1 cellular context compared by ENCODE assay signal in genomic region chr19:44690131-44690440, GRCh38.
TF ChIP-seq lines count a peak whose summit lies in the region.

No MANE protein-coding gene starts in this region.

TF ChIP-seq in IMR-90, 13 proteins besides CTCF, POLR2A, EP300 and RAD21 (continued from another document):
- TF ChIP-seq USF2 (IDR thresholded peaks at IDR 0.05; ENCODE audit: low read depth, low read length): no peak
- no peak for TF ChIP-seq CHD1 (IDR thresholded peaks at IDR 0.05; ENCODE audit: low read depth, low read length)
- TF ChIP-seq CEBPB (IDR thresholded peaks at IDR 0.05; ENCODE audit: low read depth, low read length): no peak
- TF ChIP-seq SMC3 (IDR thresholded peaks at IDR 0.05; ENCODE audit: low read depth, low read length): no peak
- no peak for TF ChIP-seq MAZ (IDR thresholded peaks at IDR 0.05; ENCODE audit: borderline replicate concordance, low read depth, low read length)
- TF ChIP-seq NFE2L2 (IDR thresholded peaks at IDR 0.05; ENCODE audit: low read depth, low read length): no peak
- TF ChIP-seq RFX5 (IDR thresholded peaks at IDR 0.05; ENCODE audit: low read depth, low read length): no peak
- no peak for TF ChIP-seq BHLHE40 (IDR thresholded peaks at IDR 0.05; ENCODE audit: low read depth, low read length)
- no peak for TF ChIP-seq FOS (IDR thresholded peaks at IDR 0.05; ENCODE audit: low read depth, low read length)
- no peak for TF ChIP-seq RCOR1 (IDR thresholded peaks at IDR 0.05; ENCODE audit: insufficient replicate concordance, low read length)
- no peak for TF ChIP-seq MAFK (IDR thresholded peaks at IDR 0.05; ENCODE audit: low read depth, low read length)
- TF ChIP-seq MXI1 (IDR thresholded peaks at IDR 0.05; ENCODE audit: borderline replicate concordance, low read depth, low read length): no peak
